Comparison of ENCODE assay signal across 24 cellular contexts in the genomic region with DNA sequence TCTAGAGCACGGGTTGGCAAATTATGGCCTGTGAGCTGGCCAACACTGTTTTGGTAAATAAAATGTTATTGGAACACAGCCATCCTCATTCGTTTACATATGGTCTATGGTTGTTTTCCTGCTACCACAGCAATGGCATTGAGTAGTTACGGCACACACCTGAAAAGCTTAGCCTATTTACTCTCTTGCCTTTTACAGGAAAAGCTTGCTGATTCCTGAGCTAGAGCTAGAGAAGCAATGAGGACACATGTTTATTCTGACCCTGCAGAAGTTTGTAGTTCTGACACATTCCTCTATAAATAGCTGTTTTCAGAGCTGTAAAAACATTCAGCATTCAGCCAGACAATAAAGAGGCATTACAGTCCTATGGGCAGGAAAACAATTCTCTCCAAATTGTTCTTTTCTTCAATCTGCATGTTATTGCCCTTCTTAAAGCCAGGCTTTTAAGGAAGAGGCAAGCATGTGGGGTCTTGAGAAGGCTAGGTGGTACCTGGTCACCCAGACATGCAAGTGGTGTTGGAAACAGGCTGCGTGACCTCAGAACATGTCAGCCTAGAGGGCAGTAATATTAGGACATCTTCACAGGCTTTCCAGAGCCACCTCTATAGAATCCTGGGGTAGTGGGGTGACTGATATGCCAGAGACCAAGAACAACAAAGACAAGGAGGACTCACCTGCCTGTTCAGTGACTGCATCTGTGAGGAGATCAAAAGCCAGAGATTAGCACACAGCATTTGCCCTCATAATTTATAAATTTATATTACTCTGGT. TPM values are rescaled to one million over a fixed set of nuclear protein-coding genes. Genes with fewer than 3 reads are reported as not detected.
DNase-seq lines count a peak whose midpoint lies in the region; ATAC-seq and FAIRE-seq lines count a peak whose summit lies in the region.
"Had no signal": no experiment of that assay in that cellular context is flagged by ENCODE, and none has a peak within 500 bp of the region (broad histone marks: within the 10 kb centered on the region; RNA-seq: fewer than 3 reads in every experiment).

No MANE protein-coding gene starts in this region.

- peak overlapping the region in 4 of 6 donors; percentile 0 to 85 (median 36) for H3K27ac Mint-ChIP-seq in naive B cell
- H3K27ac Mint-ChIP-seq: CD4-positive, CD25-positive, alpha-beta regulatory T cell had no signal

- H3K4me2 ChIP-seq in Karpas-422 (ENCODE audit: low read depth, low read length, poor library complexity, severe bottlenecking): peak overlapping the region; percentile 78

- no peak for ATAC-seq in naive B cell (ENCODE audit: low read depth in 2 of 2)
- ATAC-seq: Panc1, Right ventricle myocardium inferior had no signal

- peak overlapping the region; percentile 98 for H3K27ac ChIP-seq in Karpas-422 (ENCODE audit: low read length)

- peak; percentile 71 for DNase-seq in DMS53 (lab: John Stamatoyannopoulos, UW)
- peak; percentile 73 for DNase-seq in Karpas-422
- DNase-seq in RPMI8226: peak; percentile 42
- no peak for DNase-seq in naive B cell
- DNase-seq in activated T-cell treated with anti-CD3 and anti-CD28 coated beads, Interleukin-2, amount 50 U/mL, for 48 hours: no peak
- no peak for DNase-seq in RCC 7860 (ENCODE audit: low spot score)
- no peak for DNase-seq in GOT3 (lab: John Stamatoyannopoulos, UW)
- DNase-seq in activated CD4-positive, alpha-beta T cell treated with anti-CD3 and anti-CD28 coated beads for 4 hours: no peak
- DNase-seq: BE2C; CD4-positive, CD25-positive, alpha-beta regulatory T cell; COR-L47; DMS153; HCEC 1CT; NCI-H1105 treated with DMSO at 0.1 percent for 48 hours; NCI-H1694; NCI-H226; NCI-H524; NCI-H82 had no signal

- H3K4me1 ChIP-seq in Karpas-422 (ENCODE audit: low read length): peaks cover 97% of the 10 kb centered on the region
- H3K4me1 ChIP-seq: BE2C had no signal

- H3K4me1 Mint-ChIP-seq in naive B cell: peaks cover 67 to 97% (median 80%) of the 10 kb centered on the region in 3 donors

- H3K27me3 Mint-ChIP-seq in naive B cell: no peaks in the 10 kb centered on the region
- H3K27me3 Mint-ChIP-seq: CD4-positive, CD25-positive, alpha-beta regulatory T cell had no signal

- no peaks in the 10 kb centered on the region for H4K20me1 ChIP-seq in Karpas-422 (ENCODE audit: insufficient read depth, low read depth, low read length)

- H3K36me3 Mint-ChIP-seq in naive B cell: peaks cover 4 to 15% of the 10 kb centered on the region in 2 donors
- H3K36me3 Mint-ChIP-seq: CD4-positive, CD25-positive, alpha-beta regulatory T cell had no signal

- no peak for FAIRE-seq in RCC 7860 (lab: Jason Lieb, UNC)
- FAIRE-seq: GM12892 had no signal

- H3K9ac ChIP-seq in Karpas-422 (ENCODE audit: low read length): peak overlapping the region; percentile 77

- no peaks in the 10 kb centered on the region for H3K9me3 ChIP-seq in Karpas-422 (ENCODE audit: low read length)
- H3K9me3 ChIP-seq: BE2C had no signal

- peaks cover 61% of the 10 kb centered on the region for H3K79me2 ChIP-seq in Karpas-422 (ENCODE audit: low read length)

- H3K27me3 ChIP-seq in Karpas-422 (ENCODE audit: low read length): no peaks in the 10 kb centered on the region
- H3K27me3 ChIP-seq: BE2C had no signal

- H3K9me2 ChIP-seq in Karpas-422 (replicated peaks; ENCODE audit: insufficient read depth, low read length): no peaks in the 10 kb centered on the region

- no peaks in the 10 kb centered on the region for H3K9me3 Mint-ChIP-seq in naive B cell

- peak overlapping the region; percentile 67 for H3K4me3 ChIP-seq in Karpas-422 (ENCODE audit: low read length)

- H3K36me3 ChIP-seq in Karpas-422 (ENCODE audit: insufficient read depth, low read length): peaks cover 29% of the 10 kb centered on the region
- H3K36me3 ChIP-seq: BE2C had no signal

- peak overlapping the region; percentile 65 to 92 (median 84) for H3K4me3 Mint-ChIP-seq in naive B cell
- H3K4me3 Mint-ChIP-seq: CD4-positive, CD25-positive, alpha-beta regulatory T cell had no signal

- no peak overlapping the region for H2AFZ ChIP-seq in Karpas-422 (ENCODE audit: low read length)

RNA-seq across cellular contexts. Expression of gene FCRL2, which starts 1.6 kb away (rescaled TPM):
- 136 and 168 TPM in 2 replicates for total RNA-seq in Karpas-422 (2014; rRNA removed; shearing (Covaris generic); ENCODE audit: low replicate concordance)
- polyA plus RNA-seq in naive B cell (ENCODE audit: low read depth in 6 of 6): 10 to 100 TPM; 26.1 to 98.4 (median 41.4) TPM
- total RNA-seq: A172, LHCN-M2, Right ventricle myocardium inferior had no signal

RNA-seq across cellular contexts. Expression of gene FCRL1, which starts 44.6 kb away (rescaled TPM):
- 109 and 232 TPM in 2 replicates for total RNA-seq in Karpas-422 (2014; rRNA removed; shearing (Covaris generic); ENCODE audit: low replicate concordance)
- 100 to 1,000 TPM; 294 to 743 (median 458) TPM for polyA plus RNA-seq in naive B cell (ENCODE audit: low read depth in 6 of 6)
- total RNA-seq: A172, LHCN-M2, Right ventricle myocardium inferior, SK-MEL-5 had no signal

Comparison
In these comparisons a context has a peak if more than half of its experiments do, and no peak if none do; other contexts are left out.
1. DNase-seq: peak in DMS53 (single experiment), Karpas-422 (single experiment) and RPMI8226 (single experiment); none in naive B cell (single experiment), activated T-cell treated with anti-CD3 and anti-CD28 coated beads, Interleukin-2, amount 50 U/mL, for 48 hours (0 of 2), RCC 7860 (single experiment), GOT3 (single experiment) and activated CD4-positive, alpha-beta T cell treated with anti-CD3 and anti-CD28 coated beads for 4 hours (0 of 2).